ENCODE assay signal across 8 cellular contexts in genomic region chr20:25622450-25623224, GRCh38. TPM values are rescaled to one million over a fixed set of nuclear protein-coding genes. Genes with fewer than 3 reads are reported as not detected.
DNase-seq lines count a peak whose midpoint lies in the region; ATAC-seq and TF ChIP-seq lines count a peak whose summit lies in the region.

No MANE protein-coding gene starts in this region.

- H3K4me3 Mint-ChIP-seq in IgD-negative memory B cell (peak overlapping the region; percentile 93 to 99 (median 97)), natural killer cell (peak overlapping the region; percentile 97)

- peaks cover 14 to 32% (median 19%) of the 10 kb centered on the region in 3 donors for H3K4me1 Mint-ChIP-seq in IgD-negative memory B cell
- peaks cover 24 to 36% of the 10 kb centered on the region in 2 donors for H3K4me1 Mint-ChIP-seq in natural killer cell

- no peak for DNase-seq in coronary artery (ENCODE audit: low spot score)
- peak; percentile 41 for DNase-seq in natural killer cell
- DNase-seq in glomerular visceral epithelial cell (ENCODE audit: extremely low spot score), result no peak
- DNase-seq in COLO668 (lab: John Stamatoyannopoulos, UW; ENCODE audit: unreplicated experiment), result no peak
- DNase-seq in stimulated activated CD4-positive, alpha-beta T cell treated with anti-CD3 and anti-CD28 coated beads, Interleukin-4, amount 100 ng/mL, for 24 hours, result no peak
- DNase-seq in GOT3 (lab: John Stamatoyannopoulos, UW), result no peak

- H3K27ac ChIP-seq in C4-2B, result peak overlapping the region; percentile 100
- peak overlapping the region; percentile 88 to 91 for H3K27ac ChIP-seq in coronary artery

- intact Hi-C loops in natural killer cell (cut with micrococcal nuclease), result loop anchor here (1.0 kb wide), 1 partner anchor 74 kb away; the partner anchor contains the start of gene ZNF337

- no peaks in the 10 kb centered on the region for H3K27me3 Mint-ChIP-seq in IgD-negative memory B cell
- no peaks in the 10 kb centered on the region for H3K27me3 Mint-ChIP-seq in natural killer cell (ENCODE audit: low read depth in 2 of 2)

- peaks cover 0 to 3% (median 0%) of the 10 kb centered on the region in 3 donors for H3K9me3 Mint-ChIP-seq in IgD-negative memory B cell
- H3K9me3 Mint-ChIP-seq in natural killer cell, result no peaks in the 10 kb centered on the region

- ATAC-seq in natural killer cell, result no peak

- TF ChIP-seq CTCF in C4-2B (conservative IDR thresholded peaks at IDR 0.05) (0 out of 2 replicates have a peak, but pooled peaks have one; percentile 3), coronary artery (IDR thresholded peaks at IDR 0.05) (no peak), natural killer cell (IDR thresholded peaks at IDR 0.05) (no peak)

- peak overlapping the region; percentile 96 for H3K4me3 ChIP-seq in coronary artery

- H3K27ac Mint-ChIP-seq in IgD-negative memory B cell (peak overlapping the region; percentile 85 to 95 (median 89)), natural killer cell (peak overlapping the region; percentile 92 to 96)

- H3K36me3 Mint-ChIP-seq in IgD-negative memory B cell (no peaks in the 10 kb centered on the region), natural killer cell (no peaks in the 10 kb centered on the region)

RNA-seq across cellular contexts. Expression of gene NANP, which starts 1.2 kb away (rescaled TPM):
- 0.73 TPM for polyA plus RNA-seq in IgD-negative memory B cell
- total RNA-seq in natural killer cell, result 1 to 10 TPM; 3.1 to 4.0 (median 3.2) TPM

RNA-seq across cellular contexts. Expression of gene NINL, which starts 37.3 kb away (rescaled TPM):
- polyA plus RNA-seq in IgD-negative memory B cell, result 1.8 TPM
- total RNA-seq in natural killer cell, result 1 to 10 TPM; 3.1 to 6.9 (median 4.9) TPM
